21 cellular contexts compared by ENCODE assay signal in the genomic region with DNA sequence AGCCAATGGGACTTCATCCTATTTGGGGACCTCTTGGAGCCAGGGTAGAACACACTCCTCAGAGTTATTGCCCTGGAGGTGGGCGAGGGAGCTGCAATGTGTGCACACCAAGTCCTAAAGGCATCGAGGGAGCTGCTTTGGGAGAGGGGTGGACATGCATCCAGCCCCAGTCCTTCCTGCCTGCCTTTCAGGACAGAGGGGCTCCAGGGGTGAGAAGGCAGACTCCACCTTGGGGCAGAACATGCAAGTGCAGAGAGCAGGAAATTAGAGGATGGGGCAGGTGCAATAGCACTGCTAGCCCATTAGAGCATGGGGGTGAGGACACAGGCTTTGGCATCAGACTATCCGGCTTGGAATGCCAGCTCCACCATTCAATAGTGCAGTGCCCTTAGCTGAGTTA.
DNase-seq lines count a peak whose midpoint lies in the region; TF ChIP-seq lines count a peak whose summit lies in the region.
"Had no signal": no experiment of that assay in that cellular context is flagged by ENCODE, and none has a peak within 500 bp of the region (broad histone marks: within the 10 kb centered on the region; RNA-seq: fewer than 3 reads in every experiment).

No MANE protein-coding gene starts in this region.

- TF ChIP-seq CTCF in GM12864 (IDR thresholded peaks at IDR 0.05; ENCODE audit: low read depth, low read length, missing control alignments) = peak; percentile 17
- peak; percentile 26 for TF ChIP-seq CTCF in neural progenitor cell (IDR thresholded peaks at IDR 0.05)
- TF ChIP-seq CTCF in OCI-LY7 (conservative IDR thresholded peaks at IDR 0.05; ENCODE audit: low read length) = no peak

- no TSS peak for BruUV-seq in OCI-LY7 (replicated peaks; lab: Mats Ljungman, UMichigan)

- H3K9me2 ChIP-seq in OCI-LY7 (ENCODE audit: insufficient read depth, low read length) = no peaks in the 10 kb centered on the region
- H3K9me2 ChIP-seq: SK-N-SH had no signal

- no peak overlapping the region for H3K4me3 Mint-ChIP-seq in neural progenitor cell
- H3K4me3 Mint-ChIP-seq: CD4-positive, CD25-positive, alpha-beta regulatory T cell; HFFc6 had no signal

- H3K27me3 ChIP-seq in neural progenitor cell = no peaks in the 10 kb centered on the region

- no peak overlapping the region for H3K4me2 ChIP-seq in neural progenitor cell
- H3K4me2 ChIP-seq in OCI-LY7 (ENCODE audit: low read length) = no peak overlapping the region
- H3K4me2 ChIP-seq: SK-N-SH had no signal

- H3K9me3 Mint-ChIP-seq in neural progenitor cell = peaks cover under 1% of the 10 kb centered on the region

- H3K27ac ChIP-seq in neural progenitor cell (no peak overlapping the region), OCI-LY7 (ENCODE audit: low read depth, low read length, poor library complexity, severe bottlenecking) (no peak overlapping the region)

- H3K36me3 Mint-ChIP-seq in neural progenitor cell = no peaks in the 10 kb centered on the region
- H3K36me3 Mint-ChIP-seq: CD4-positive, CD25-positive, alpha-beta regulatory T cell had no signal

- no peaks in the 10 kb centered on the region for H3K4me1 Mint-ChIP-seq in neural progenitor cell
- H3K4me1 Mint-ChIP-seq: CD4-positive, CD25-positive, alpha-beta regulatory T cell had no signal

- no peak overlapping the region for H3K4me3 ChIP-seq in GM12864 (ENCODE audit: low read depth, low read length)
- no peak overlapping the region for H3K4me3 ChIP-seq in neural progenitor cell
- H3K4me3 ChIP-seq in OCI-LY7 (ENCODE audit: low read depth, low read length, poor library complexity, severe bottlenecking) = no peak overlapping the region
- H3K4me3 ChIP-seq: GM12878, K562 had no signal

- DNase-seq in GM12864 (ENCODE audit: low read depth) (no peak), NCI-H69 (lab: John Stamatoyannopoulos, UW) (peak; percentile 6), iPS DF 19.7 (ENCODE audit: low read depth, low spot score) (peak; percentile 38), neural progenitor cell (ENCODE audit: low spot score) (peak; percentile 9), OCI-LY7 (ENCODE audit: low spot score) (no peak), islet precursor cell (no peak)
- DNase-seq in effector CD8-positive, alpha-beta T cell (lab: John Stamatoyannopoulos, UW) = no peak
- DNase-seq: CD4-positive, CD25-positive, alpha-beta regulatory T cell; DMS153; HFFc6; Kasumi-1; MV-4-11; NCI-H1105; NCI-H1436 treated with DMSO at 0.1 percent for 48 hours; NCI-H187 treated with DMSO at 0.1 percent for 48 hours; NCI-H524; NCI-H774; PC-3; SK-N-SH had no signal

- H3K27me3 Mint-ChIP-seq in neural progenitor cell (ENCODE audit: insufficient read depth, low read depth) = no peaks in the 10 kb centered on the region

- H3K9ac ChIP-seq in neural progenitor cell = no peak overlapping the region
- H3K9ac ChIP-seq: SK-N-SH had no signal

- H4K20me1 ChIP-seq in neural progenitor cell (ENCODE audit: low read depth) (no peaks in the 10 kb centered on the region), OCI-LY7 (ENCODE audit: insufficient read depth, low read length) (no peaks in the 10 kb centered on the region)

- H3F3A ChIP-seq in neural progenitor cell (ENCODE audit: low read depth) = no peaks in the 10 kb centered on the region

- H3K9me3 ChIP-seq in neural progenitor cell (ENCODE audit: low read depth) (no peaks in the 10 kb centered on the region), OCI-LY7 (ENCODE audit: low read length) (no peaks in the 10 kb centered on the region)
- H3K9me3 ChIP-seq: SK-N-SH had no signal

- no peaks in the 10 kb centered on the region for H3K79me2 ChIP-seq in neural progenitor cell (ENCODE audit: low read depth)
- H3K79me2 ChIP-seq in OCI-LY7 (ENCODE audit: insufficient read depth, low read depth, low read length) = no peaks in the 10 kb centered on the region

- H3K36me3 ChIP-seq in neural progenitor cell = no peaks in the 10 kb centered on the region
- H3K36me3 ChIP-seq in OCI-LY7 (ENCODE audit: insufficient read depth, low read length) = no peaks in the 10 kb centered on the region

- no peak overlapping the region for H3K27ac Mint-ChIP-seq in neural progenitor cell
- H3K27ac Mint-ChIP-seq: CD4-positive, CD25-positive, alpha-beta regulatory T cell; HFFc6 had no signal

- POLR2A ChIA-PET in OCI-LY7 (lab: Charles Lee) = no interaction called here

- H3K4me1 ChIP-seq in neural progenitor cell = peaks cover 10% of the 10 kb centered on the region
- H3K4me1 ChIP-seq in OCI-LY7 (ENCODE audit: insufficient read depth, low read length, poor library complexity, severe bottlenecking) = no peaks in the 10 kb centered on the region

- H2AFZ ChIP-seq in neural progenitor cell (replicated peaks) = no peak overlapping the region
- H2AFZ ChIP-seq in OCI-LY7 (ENCODE audit: low read length) = no peak overlapping the region

- intact Hi-C loops in OCI-LY7 (cut with micrococcal nuclease; ENCODE audit: unreplicated experiment) = no loop called here

- CTCF ChIA-PET in OCI-LY7 (lab: Charles Lee; ENCODE audit: unreplicated experiment) = no interaction called here

Comparison
In these comparisons a context has a peak if more than half of its experiments do, and no peak if none do; other contexts are left out.
1. DNase-seq: peak in NCI-H69 (single experiment), iPS DF 19.7 (single experiment) and neural progenitor cell (single experiment); none in GM12864 (single experiment), OCI-LY7 (single experiment), effector CD8-positive, alpha-beta T cell (single experiment) and islet precursor cell (single experiment).